Comparison of ENCODE assay signal across 16 cellular contexts in the genomic region with DNA sequence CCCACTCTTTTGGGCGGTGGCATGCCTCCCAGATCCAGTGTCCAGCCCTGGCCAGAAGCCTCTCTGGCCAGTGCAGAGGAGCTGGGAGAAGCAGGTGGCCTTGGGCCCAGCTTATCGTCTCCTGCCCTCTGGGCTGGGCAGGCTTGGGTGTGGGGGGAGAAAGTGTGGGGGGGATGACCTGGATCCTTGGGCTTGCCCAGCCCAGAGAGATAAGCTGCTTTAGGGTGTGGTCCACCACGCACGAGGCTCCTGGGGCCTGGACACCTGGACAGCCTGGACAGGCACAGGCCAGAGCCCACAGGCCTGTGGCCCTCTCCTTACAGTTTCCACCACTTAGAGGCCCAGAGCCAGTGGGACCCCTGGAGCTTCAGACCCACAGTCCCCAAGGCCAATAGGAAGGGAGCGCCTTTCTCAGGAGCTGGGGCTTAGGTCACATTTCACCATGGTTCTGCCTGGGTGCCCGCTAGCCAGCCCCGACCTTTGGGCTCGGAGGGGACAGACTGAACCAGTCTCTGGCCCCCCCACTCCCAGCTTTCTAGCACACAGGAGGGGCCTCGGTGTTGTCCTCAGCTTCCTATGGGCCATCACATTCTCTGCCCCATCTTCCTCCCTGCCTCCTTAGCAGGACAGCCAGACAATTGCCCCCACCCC.
"Had no signal": no experiment of that assay in that cellular context is flagged by ENCODE, and none has a peak within 500 bp of the region (broad histone marks: within the 10 kb centered on the region; RNA-seq: fewer than 3 reads in every experiment).

No MANE protein-coding gene starts in this region.

- H3K36me3 Mint-ChIP-seq: activated naive CD8-positive, alpha-beta T cell treated with anti-CD3 and anti-CD28 coated beads for 36 hours; mesothelial cell of epicardium; natural killer cell treated with Interleukin-12 subunit alpha and Interleukin-12 subunit beta and Interleukin-15 and Interleukin-18, amount 100 ng/mL, for 72 hours; T-cell had no signal

- H3K9me3 ChIP-seq: left lung, tibial artery had no signal

- H3K4me3 ChIP-seq: left lung, tibial artery had no signal

- H3K27ac ChIP-seq: foreskin keratinocyte, left lung, tibial artery had no signal

- ATAC-seq: foreskin keratinocyte; left lung; natural killer cell treated with Interleukin-12 subunit alpha and Interleukin-12 subunit beta and Interleukin-15 and Interleukin-18, amount 100 ng/mL, for 72 hours; T-cell had no signal

- H3K36me3 ChIP-seq: left lung, tibial artery had no signal

- H3K4me1 ChIP-seq: foreskin keratinocyte had no signal

- H3K9me3 Mint-ChIP-seq: activated naive CD8-positive, alpha-beta T cell treated with anti-CD3 and anti-CD28 coated beads for 36 hours; activated T-helper 1 cell treated with anti-CD3 and anti-CD28 coated beads, Interleukin-12 subunit alpha, Interleukin-12 subunit beta, Interleukin-2, Interleukin-4 antibody, amounts not matched to agents 30 ng/mL and 10 ng/mL and 1 ng/mL, durations not matched to agents 14 hours and 24 hours and 36 hours; mesothelial cell of epicardium; natural killer cell treated with Interleukin-12 subunit alpha and Interleukin-12 subunit beta and Interleukin-15 and Interleukin-18, amount 100 ng/mL, for 72 hours; T-cell had no signal

- H3K4me3 Mint-ChIP-seq: activated naive CD8-positive, alpha-beta T cell treated with anti-CD3 and anti-CD28 coated beads for 36 hours; activated T-helper 1 cell treated with anti-CD3 and anti-CD28 coated beads, Interleukin-12 subunit alpha, Interleukin-12 subunit beta, Interleukin-2, Interleukin-4 antibody, amounts not matched to agents 30 ng/mL and 10 ng/mL and 1 ng/mL, durations not matched to agents 14 hours and 24 hours and 36 hours; mesothelial cell of epicardium; natural killer cell treated with Interleukin-12 subunit alpha and Interleukin-12 subunit beta and Interleukin-15 and Interleukin-18, amount 100 ng/mL, for 72 hours; T-cell had no signal

- H3K27ac Mint-ChIP-seq: activated naive CD8-positive, alpha-beta T cell treated with anti-CD3 and anti-CD28 coated beads for 36 hours; activated T-helper 1 cell treated with anti-CD3 and anti-CD28 coated beads, Interleukin-12 subunit alpha, Interleukin-12 subunit beta, Interleukin-2, Interleukin-4 antibody, amounts not matched to agents 30 ng/mL and 10 ng/mL and 1 ng/mL, durations not matched to agents 14 hours and 24 hours and 36 hours; mesothelial cell of epicardium; natural killer cell treated with Interleukin-12 subunit alpha and Interleukin-12 subunit beta and Interleukin-15 and Interleukin-18, amount 100 ng/mL, for 72 hours; T-cell had no signal

- DNase-seq: activated CD4-positive, alpha-beta T cell treated with anti-CD3 and anti-CD28 coated beads, Interleukin-2, amount 50 U/mL, for 1 hour; activated CD4-positive, CD25-positive, alpha-beta regulatory T cell treated with anti-CD3 and anti-CD28 coated beads, Interleukin-2, amount 50 U/mL, for 72 hours; activated gamma-delta T cell treated with Interleukin-2 at 50 U/mL for 16 hours; activated naive CD8-positive, alpha-beta T cell treated with anti-CD3 and anti-CD28 coated beads for 36 hours; amygdala; foreskin keratinocyte; hypothalamus; left lung; occipital lobe; posterior cingulate gyrus; stimulated activated naive CD4-positive, alpha-beta T cell; T-cell; tibial artery had no signal
